Comparison of ENCODE assay signal across 7 cellular contexts in the genomic region with DNA sequence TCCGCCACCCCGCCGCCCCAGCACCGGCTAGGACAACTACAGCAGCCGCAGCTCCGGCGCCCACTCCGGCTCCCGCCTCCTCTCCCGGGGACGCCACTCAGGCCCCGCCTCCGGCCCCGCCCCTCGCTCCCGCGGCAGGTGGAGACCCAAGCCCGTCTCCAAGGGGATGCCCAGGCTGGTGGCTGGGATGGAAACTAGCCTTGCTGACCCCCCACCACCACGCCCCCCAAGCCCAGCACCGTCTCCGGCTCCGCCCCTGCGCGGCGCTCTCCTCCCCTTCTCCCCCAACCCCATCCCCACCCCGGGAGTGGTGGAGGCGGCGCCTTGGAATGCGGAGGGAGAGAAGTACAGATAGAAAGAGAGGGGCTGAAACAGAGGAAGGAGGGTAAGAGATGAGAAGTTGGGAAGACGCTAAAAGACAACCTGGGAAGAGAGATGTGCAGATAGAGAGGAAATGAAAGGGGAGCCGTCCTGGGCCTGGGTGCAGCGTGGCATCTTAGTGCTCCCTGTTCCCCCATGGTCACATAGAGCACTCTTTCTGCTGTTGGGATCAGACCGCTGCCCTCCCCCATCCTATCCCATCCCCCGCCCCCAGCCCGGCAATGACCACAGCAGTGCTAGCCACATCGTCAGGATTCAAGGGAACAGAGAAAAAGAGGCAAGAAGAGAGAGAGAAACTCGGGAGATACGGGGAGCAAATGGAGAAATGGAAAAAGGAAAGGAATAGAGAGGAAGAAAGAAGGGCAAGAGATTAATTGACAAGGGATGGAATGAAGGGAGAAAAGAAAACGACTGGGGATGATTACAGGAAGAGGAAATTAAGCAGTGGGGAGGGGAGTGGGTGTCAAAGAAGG. TPM values are rescaled to one million over a fixed set of nuclear protein-coding genes. Genes with fewer than 3 reads are reported as not detected.
A peak's percentile ranks its signal among the peaks of the same experiment; 100 is the strongest.
DNase-seq lines count a peak whose midpoint lies in the region; ATAC-seq, FAIRE-seq and TF ChIP-seq lines count a peak whose summit lies in the region.

A gene with protein sequence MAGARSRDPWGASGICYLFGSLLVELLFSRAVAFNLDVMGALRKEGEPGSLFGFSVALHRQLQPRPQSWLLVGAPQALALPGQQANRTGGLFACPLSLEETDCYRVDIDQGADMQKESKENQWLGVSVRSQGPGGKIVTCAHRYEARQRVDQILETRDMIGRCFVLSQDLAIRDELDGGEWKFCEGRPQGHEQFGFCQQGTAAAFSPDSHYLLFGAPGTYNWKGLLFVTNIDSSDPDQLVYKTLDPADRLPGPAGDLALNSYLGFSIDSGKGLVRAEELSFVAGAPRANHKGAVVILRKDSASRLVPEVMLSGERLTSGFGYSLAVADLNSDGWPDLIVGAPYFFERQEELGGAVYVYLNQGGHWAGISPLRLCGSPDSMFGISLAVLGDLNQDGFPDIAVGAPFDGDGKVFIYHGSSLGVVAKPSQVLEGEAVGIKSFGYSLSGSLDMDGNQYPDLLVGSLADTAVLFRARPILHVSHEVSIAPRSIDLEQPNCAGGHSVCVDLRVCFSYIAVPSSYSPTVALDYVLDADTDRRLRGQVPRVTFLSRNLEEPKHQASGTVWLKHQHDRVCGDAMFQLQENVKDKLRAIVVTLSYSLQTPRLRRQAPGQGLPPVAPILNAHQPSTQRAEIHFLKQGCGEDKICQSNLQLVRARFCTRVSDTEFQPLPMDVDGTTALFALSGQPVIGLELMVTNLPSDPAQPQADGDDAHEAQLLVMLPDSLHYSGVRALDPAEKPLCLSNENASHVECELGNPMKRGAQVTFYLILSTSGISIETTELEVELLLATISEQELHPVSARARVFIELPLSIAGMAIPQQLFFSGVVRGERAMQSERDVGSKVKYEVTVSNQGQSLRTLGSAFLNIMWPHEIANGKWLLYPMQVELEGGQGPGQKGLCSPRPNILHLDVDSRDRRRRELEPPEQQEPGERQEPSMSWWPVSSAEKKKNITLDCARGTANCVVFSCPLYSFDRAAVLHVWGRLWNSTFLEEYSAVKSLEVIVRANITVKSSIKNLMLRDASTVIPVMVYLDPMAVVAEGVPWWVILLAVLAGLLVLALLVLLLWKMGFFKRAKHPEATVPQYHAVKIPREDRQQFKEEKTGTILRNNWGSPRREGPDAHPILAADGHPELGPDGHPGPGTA (minus strand): TSS at position 64 of the 854 bp plus-strand sequence. CDS start 222 bp downstream, outside the sequence.

- H3K36me3 ChIP-seq in MM.1S (replicated peaks; ENCODE audit: insufficient read depth, low read length): no peaks in the 10 kb centered on the region
- H3K36me3 ChIP-seq in bronchial epithelial cell (ENCODE audit: control insufficient read depth, insufficient read depth, low read length): no peaks in the 10 kb centered on the region
- H3K36me3 ChIP-seq in kidney (ENCODE audit: control insufficient read depth in 1 of 2, insufficient read depth in 2 of 2, low read length in 2 of 2): no peaks in the 10 kb centered on the region

- intact Hi-C loops in activated B cell treated with CpG ODN at 0.5 μM for 24 hours (cut with micrococcal nuclease) (loop anchor here (2.0 kb wide), 2 partner anchors 25 to 35 kb away; no protein-coding TSS in a partner anchor), kidney (cut with DNase I) (no loop called here)

- no peak within 1 kb of the TSS for H3K27ac Mint-ChIP-seq in activated B cell treated with CpG ODN at 0.5 μM for 24 hours

- ATAC-seq in GM19035 (IDR thresholded peaks at IDR 0.05; ENCODE audit: unreplicated experiment): peak; percentile 65
- peak; percentile 89 for ATAC-seq in activated B cell treated with CpG ODN at 0.5 μM for 24 hours (ENCODE audit: low read depth)
- no peak for ATAC-seq in GM18861 (IDR thresholded peaks at IDR 0.05; ENCODE audit: unreplicated experiment)

- no peaks in the 10 kb centered on the region for H3K9me3 Mint-ChIP-seq in activated B cell treated with CpG ODN at 0.5 μM for 24 hours

- CTCF ChIA-PET in activated B cell treated with CpG ODN at 0.5 μM for 24 hours (lab: Charles Lee): no interaction called here

- H4K20me1 ChIP-seq in MM.1S (ENCODE audit: insufficient read depth, low read length): no peaks in the 10 kb centered on the region

- H3K27me3 ChIP-seq in MM.1S (replicated peaks; ENCODE audit: insufficient read depth, low read length) (peaks cover 43% of the 10 kb centered on the region), bronchial epithelial cell (ENCODE audit: control insufficient read depth, insufficient read depth, low read length) (peaks cover 29% of the 10 kb centered on the region)

- peak within 1 kb of the TSS; percentile 73 for H3K4me2 ChIP-seq in MM.1S (ENCODE audit: low read depth, low read length)

- POLR2A ChIA-PET in activated B cell treated with CpG ODN at 0.5 μM for 24 hours (lab: Charles Lee): interaction anchor here (0.5 to 1.8 kb wide), 5 partner anchors 8 to 1404 kb away, joined by 3 to 9 read pairs (median 3); partner anchors contain the start of gene BLOC1S1

- peaks cover 5% of the 10 kb centered on the region; the same call in 1 of the 2 replicates for H3K4me1 ChIP-seq in MM.1S (ENCODE audit: low read length)
- H3K4me1 ChIP-seq in kidney (ENCODE audit: control insufficient read depth in 1 of 2, insufficient read depth in 1 of 2, low read depth in 1 of 2, low read length in 2 of 2): peaks cover 6 to 10% of the 10 kb centered on the region in 2 donors

- H3K4me3 ChIP-seq in MM.1S (ENCODE audit: low read length) (peak within 1 kb of the TSS; percentile 70), bronchial epithelial cell (ENCODE audit: low read depth, low read length) (peak within 1 kb of the TSS; percentile 30), kidney (ENCODE audit: low read length in 2 of 2) (peak within 1 kb of the TSS; percentile 57 to 68)

- peak within 1 kb of the TSS; percentile 86 for H3K4me3 Mint-ChIP-seq in activated B cell treated with CpG ODN at 0.5 μM for 24 hours

- H3K27ac ChIP-seq in MM.1S (ENCODE audit: low read length): no peak within 1 kb of the TSS
- H3K27ac ChIP-seq in kidney (ENCODE audit: low read depth in 2 of 2, low read length in 2 of 2): peak within 1 kb of the TSS in 1 of 2 donors; percentile 30

- FAIRE-seq in bronchial epithelial cell (lab: Jason Lieb, UNC) (no peak), kidney (lab: Jason Lieb, UNC) (no peak)

- H3K9me3 ChIP-seq in MM.1S (replicated peaks; ENCODE audit: insufficient read depth, low read length): no peaks in the 10 kb centered on the region
- H3K9me3 ChIP-seq in kidney (ENCODE audit: control insufficient read depth in 1 of 2, low read length in 2 of 2): no peaks in the 10 kb centered on the region

- H3K27me3 Mint-ChIP-seq in activated B cell treated with CpG ODN at 0.5 μM for 24 hours: peaks cover 4% of the 10 kb centered on the region

- H3F3A ChIP-seq in MM.1S (ENCODE audit: insufficient read depth, low read length): no peaks in the 10 kb centered on the region

- peak; percentile 47 for DNase-seq in MM.1S
- DNase-seq in activated B cell treated with CpG ODN at 0.5 μM for 24 hours: peak; percentile 64
- DNase-seq in bronchial epithelial cell (ENCODE audit: low read depth): no peak
- DNase-seq in kidney: peak; percentile 90
- peak; percentile 81 for DNase-seq in stimulated activated CD4-positive, alpha-beta T cell treated with anti-CD3 and anti-CD28 coated beads, Interleukin-15, amount 100 ng/mL, for 24 hours

- no peak for TF ChIP-seq CTCF in MM.1S (IDR thresholded peaks at IDR 0.05; ENCODE audit: low read length)
- no peak for TF ChIP-seq CTCF in activated B cell treated with CpG ODN at 0.5 μM for 24 hours (IDR thresholded peaks at IDR 0.05)
- TF ChIP-seq CTCF in bronchial epithelial cell (IDR thresholded peaks at IDR 0.05; ENCODE audit: insufficient read depth, low read length, severe bottlenecking): no peak
- no peak for TF ChIP-seq CTCF in kidney (IDR thresholded peaks at IDR 0.05; ENCODE audit: borderline replicate concordance, extremely low read depth, insufficient read depth)

- H3K9ac ChIP-seq in MM.1S (ENCODE audit: low read length): no peak within 1 kb of the TSS
- H3K9ac ChIP-seq in kidney (ENCODE audit: low read length in 2 of 2): peak within 1 kb of the TSS in 1 of 2 donors; percentile 5

- peaks cover 23% of the 10 kb centered on the region for H3K4me1 Mint-ChIP-seq in activated B cell treated with CpG ODN at 0.5 μM for 24 hours

- H3K79me2 ChIP-seq in MM.1S (ENCODE audit: low read length): no peaks in the 10 kb centered on the region

- H3K9me2 ChIP-seq in MM.1S (replicated peaks; ENCODE audit: insufficient read depth, low read length): no peaks in the 10 kb centered on the region

- no peaks in the 10 kb centered on the region for H3K36me3 Mint-ChIP-seq in activated B cell treated with CpG ODN at 0.5 μM for 24 hours (ENCODE audit: low read depth)

- H2AFZ ChIP-seq in MM.1S (ENCODE audit: low read length): peak within 1 kb of the TSS; percentile 85

RNA-seq across cellular contexts. Expression of the gene that starts here (rescaled TPM):
- 1.4 and 2.1 TPM in 2 replicates for total RNA-seq in activated B cell treated with CpG ODN at 0.5 μM for 24 hours
- total RNA-seq in bronchial epithelial cell: 0.79 and 1.3 TPM in 2 replicates
- total RNA-seq in kidney: 66.3 TPM
- 26.2 TPM for polyA plus RNA-seq in kidney (ENCODE audit: insufficient read depth, low read depth, low replicate concordance)

Comparison
In these comparisons a context has a peak if more than half of its experiments do, and no peak if none do; other contexts are left out.
1. RNA of the gene that starts here (total RNA-seq): 66.3 TPM in kidney (single experiment); 1.4 to 2.1 TPM in activated B cell treated with CpG ODN at 0.5 μM for 24 hours and 0.79 to 1.3 TPM in bronchial epithelial cell; every median in the first group is over 10 times any median in the second.
2. Peak in every context shown above with its lines, with median percentiles within 50 percentile points of each other: H3K4me3 ChIP-seq.